13 cellular contexts compared by ENCODE assay signal in the genomic region with DNA sequence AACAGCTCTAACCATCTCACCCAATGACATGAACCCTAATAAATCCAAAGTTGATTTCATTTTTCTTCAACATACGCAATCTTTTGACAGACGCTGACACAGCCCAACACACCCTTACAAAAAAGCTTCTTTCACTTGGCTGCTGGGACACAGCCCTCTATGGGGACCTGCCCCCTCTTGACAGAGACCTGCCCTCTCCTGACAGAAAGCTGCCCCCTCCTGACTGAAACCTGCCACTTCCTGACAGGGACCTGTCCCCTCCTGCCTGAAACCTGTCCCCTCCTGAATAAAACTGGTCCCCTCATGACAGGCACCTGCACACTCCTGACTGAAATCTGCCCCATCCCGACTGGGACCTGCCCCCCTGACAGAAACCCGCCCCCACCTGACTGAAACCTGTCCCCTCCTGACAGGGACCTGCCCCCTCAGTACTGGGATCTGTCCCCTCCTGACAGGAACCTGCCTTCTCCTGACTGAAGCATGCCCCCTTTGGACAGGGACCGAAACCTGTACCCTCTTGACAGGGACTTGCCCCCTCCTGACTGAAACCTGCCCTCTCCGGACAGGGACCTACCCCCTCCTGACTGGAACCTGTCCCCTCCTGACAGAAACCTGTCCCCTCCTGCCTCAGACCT.
DNase-seq lines count a peak whose midpoint lies in the region; ATAC-seq and TF ChIP-seq lines count a peak whose summit lies in the region.
"Had no signal": no experiment of that assay in that cellular context is flagged by ENCODE, and none has a peak within 500 bp of the region (broad histone marks: within the 10 kb centered on the region; RNA-seq: fewer than 3 reads in every experiment).

No MANE protein-coding gene starts in this region.

- DNase-seq in ELF-1 (ENCODE audit: low read depth, low spot score) = peak; percentile 71
- peak; percentile 10 for DNase-seq in Jurkat, Clone E6-1 (ENCODE audit: low read depth, low spot score)
- DNase-seq in coronary artery (ENCODE audit: low spot score) = peak; percentile 71
- DNase-seq in sciatic nerve (ENCODE audit: low spot score) = peak; percentile 56
- DNase-seq in SW480 (ENCODE audit: low spot score) = no peak
- no peak for DNase-seq in ureter (ENCODE audit: low spot score)
- DNase-seq in hepatic stellate cell (ENCODE audit: low spot score) = no peak
- DNase-seq in cerebellum (ENCODE audit: low spot score) = no peak
- DNase-seq: activated CD4-positive, alpha-beta T cell treated with anti-CD3 and anti-CD28 coated beads for 4 hours; C1 segment of cervical spinal cord; NCI-H2029 had no signal

- intact Hi-C loops in sciatic nerve (cut with DNase I) = loop anchor here (10.0 kb wide), 1 partner anchor 88 kb away; the partner anchor contains the start of gene PXDN

- H3K4me3 ChIP-seq in Jurkat, Clone E6-1 (ENCODE audit: low read length) = no peak overlapping the region
- no peak overlapping the region for H3K4me3 ChIP-seq in coronary artery

- ATAC-seq in sciatic nerve = no peak

- H3K27ac ChIP-seq in coronary artery = peak overlapping the region; percentile 95
- H3K27ac ChIP-seq: HL-60, parathyroid adenoma had no signal

- TF ChIP-seq CTCF in coronary artery (IDR thresholded peaks at IDR 0.05) = no peak

Comparison
In these comparisons a context has a peak if more than half of its experiments do, and no peak if none do; other contexts are left out.
1. DNase-seq: peak in ELF-1 (single experiment), Jurkat, Clone E6-1 (single experiment), coronary artery (single experiment) and sciatic nerve (single experiment); none in SW480 (single experiment), ureter (single experiment), hepatic stellate cell (single experiment) and cerebellum (single experiment).